In genomic region chr4:720111-720860, GRCh38 we compare ENCODE assay signal across 23 cellular contexts. TPM values are rescaled to one million over a fixed set of nuclear protein-coding genes. Genes with fewer than 3 reads are reported as not detected.
A peak's percentile ranks its signal among the peaks of the same experiment; 100 is the strongest.
DNase-seq lines count a peak whose midpoint lies in the region; ATAC-seq and TF ChIP-seq lines count a peak whose summit lies in the region.
"Had no signal": no experiment of that assay in that cellular context is flagged by ENCODE, and none has a peak within 500 bp of the region (broad histone marks: within the 10 kb centered on the region; RNA-seq: fewer than 3 reads in every experiment).

No MANE protein-coding gene starts in this region.

- H4K8ac ChIP-seq in neuronal stem cell (ENCODE audit: low read depth, low read length): no peak overlapping the region

- H3K9ac ChIP-seq in neuronal stem cell (ENCODE audit: low read depth, low read length, poor library complexity): peak overlapping the region; percentile 70
- H3K9ac ChIP-seq: KMS-11 had no signal

- H3K23ac ChIP-seq in neuronal stem cell (ENCODE audit: low read depth, low read length, poor library complexity): peak overlapping the region; percentile 96

- no peak overlapping the region for H3K18ac ChIP-seq in neuronal stem cell (ENCODE audit: low read length)

- H3K9me3 ChIP-seq in neuronal stem cell (replicated peaks in 1 of 2; ENCODE audit: control insufficient read depth in 2 of 2, insufficient read depth in 1 of 2, low read depth in 1 of 2, low read length in 2 of 2) (peaks cover 5 to 6% of the 10 kb centered on the region in 2 donors), upper lobe of left lung (no peaks in the 10 kb centered on the region), prostate gland (no peaks in the 10 kb centered on the region), uterus (no peaks in the 10 kb centered on the region)
- H3K9me3 ChIP-seq: heart left ventricle had no signal

- H3K4me3 ChIP-seq in neuronal stem cell (ENCODE audit: low read length in 2 of 2) (peak overlapping the region in 1 of 2 donors; percentile 27), upper lobe of left lung (no peak overlapping the region), prostate gland (no peak overlapping the region), uterus (no peak overlapping the region)
- H3K4me3 ChIP-seq: dorsolateral prefrontal cortex, GM23338, heart left ventricle had no signal

- H3K4me1 ChIP-seq in neuronal stem cell (ENCODE audit: control insufficient read depth in 2 of 2, insufficient read depth in 1 of 2, low read depth in 1 of 2, low read length in 2 of 2) (no peaks in the 10 kb centered on the region), upper lobe of left lung (peaks cover 12 to 35% (median 14%) of the 10 kb centered on the region in 4 donors), prostate gland (replicated peaks) (no peaks in the 10 kb centered on the region), uterus (peaks cover 0 to 8% of the 10 kb centered on the region in 2 donors)

- no peak overlapping the region for H2BK120ac ChIP-seq in neuronal stem cell (ENCODE audit: low read depth, low read length)

- no peak for TF ChIP-seq EP300 in upper lobe of left lung (IDR thresholded peaks at IDR 0.05)

- no peak for ATAC-seq in Right ventricle myocardium inferior
- ATAC-seq in left cardiac atrium: no peak
- no peak for ATAC-seq in upper lobe of left lung (ENCODE audit: low FRiP score in 2 of 2)
- no peak for ATAC-seq in GM18867 (IDR thresholded peaks at IDR 0.05; ENCODE audit: unreplicated experiment)
- ATAC-seq: activated T-cell treated with anti-CD3 and anti-CD28 coated beads, Interleukin-2, amount 50 U/mL, for 72 hours; GM23338 had no signal

- no peak overlapping the region for H4K91ac ChIP-seq in neuronal stem cell (ENCODE audit: low read depth, low read length, poor library complexity)

- H2BK12ac ChIP-seq in neuronal stem cell (ENCODE audit: low read length): peak overlapping the region; percentile 58

- H3K4ac ChIP-seq in neuronal stem cell (ENCODE audit: low read length): no peak overlapping the region

- intact Hi-C loops in Right ventricle myocardium inferior (cut with DNase I): no loop called here
- intact Hi-C loops in left cardiac atrium (cut with DNase I): no loop called here
- intact Hi-C loops in prostate gland (cut with DNase I): no loop called here
- intact Hi-C loops in uterus (cut with DNase I; ENCODE audit: low total_unique reads): no loop called here

- H3K36me3 ChIP-seq in neuronal stem cell (replicated peaks in 1 of 2; ENCODE audit: control insufficient read depth in 2 of 2, insufficient read depth in 2 of 2, low read length in 2 of 2): peaks cover 13 to 48% of the 10 kb centered on the region in 2 donors
- H3K36me3 ChIP-seq in upper lobe of left lung: peaks cover 0 to 11% (median 8%) of the 10 kb centered on the region in 4 donors
- no peaks in the 10 kb centered on the region for H3K36me3 ChIP-seq in prostate gland
- H3K36me3 ChIP-seq in uterus: no peaks in the 10 kb centered on the region

- H3K4me2 ChIP-seq in neuronal stem cell (ENCODE audit: insufficient read depth, low read length, poor library complexity, severe bottlenecking): no peak overlapping the region
- H3K4me2 ChIP-seq: GM23338, KMS-11 had no signal

- DNase-seq in Right ventricle myocardium inferior (ENCODE audit: missing footprints) (peak; percentile 52), left cardiac atrium (no peak), neuronal stem cell (ENCODE audit: low spot score) (no peak), upper lobe of left lung (peak in 1 of 2 donors; percentile 74), prostate gland (ENCODE audit: low spot score) (no peak), uterus (no peak)
- DNase-seq: activated CD4-positive, alpha-beta T cell treated with anti-CD3 and anti-CD28 coated beads for 48 hours; activated naive CD4-positive, alpha-beta T cell treated with Interleukin-2 at 50 U/mL for 16 hours; activated T-cell treated with anti-CD3 and anti-CD28 coated beads, Interleukin-2, amount 50 U/mL, for 72 hours; AML-193; CD8-positive, alpha-beta memory T cell; DMS153; heart left ventricle; NCI-H1436 treated with DMSO at 0.1 percent for 48 hours; NCI-H510A treated with DMSO at 0.1 percent for 48 hours; stimulated activated CD4-positive, alpha-beta T cell treated with anti-CD3 and anti-CD28 coated beads, Interleukin-4, amount 100 ng/mL, for 24 hours; T-helper 2 cell had no signal

- H2BK15ac ChIP-seq in neuronal stem cell (ENCODE audit: low read length): no peak overlapping the region

- TF ChIP-seq POLR2A in upper lobe of left lung (IDR thresholded peaks at IDR 0.05): no peak
- no peak for TF ChIP-seq POLR2A in prostate gland (IDR thresholded peaks at IDR 0.05)
- TF ChIP-seq POLR2A in uterus (IDR thresholded peaks at IDR 0.05): no peak

- H2AK5ac ChIP-seq in neuronal stem cell (ENCODE audit: low read depth, low read length): peak overlapping the region; percentile 43

- H3K79me1 ChIP-seq in neuronal stem cell (ENCODE audit: low read depth, low read length): peaks cover 53% of the 10 kb centered on the region

- peak overlapping the region; percentile 51 for H3K27ac ChIP-seq in cingulate gyrus (ENCODE audit: low read depth, low read length)
- no peak overlapping the region for H3K27ac ChIP-seq in neuronal stem cell (replicated peaks; ENCODE audit: low read length)
- peak overlapping the region in 3 of 4 donors; percentile 53 to 57 (median 55) for H3K27ac ChIP-seq in upper lobe of left lung
- no peak overlapping the region for H3K27ac ChIP-seq in prostate gland
- H3K27ac ChIP-seq in uterus: peak overlapping the region in 1 of 2 donors; percentile 65
- H3K27ac ChIP-seq: KMS-11 had no signal

- H2AFZ ChIP-seq in neuronal stem cell (ENCODE audit: low read length): no peak overlapping the region
- H2AFZ ChIP-seq: GM23338 had no signal

- no CpG with 5 or more reads among the region's 59 CpGs for WGBS in neuronal stem cell (ENCODE audit: extremely low coverage in 2 of 2, insufficient read length in 2 of 2, insufficient replicate concordance in 1 of 2), 2 donors
- WGBS in upper lobe of left lung, 2 donors: 94 to 95% methylated on average over 58 to 59 of the region's 59 CpGs
- 90% methylated on average over 59 of the region's 59 CpGs for WGBS in prostate gland

- TF ChIP-seq CTCF in upper lobe of left lung (IDR thresholded peaks at IDR 0.05) (no peak), prostate gland (IDR thresholded peaks at IDR 0.05) (no peak), uterus (IDR thresholded peaks at IDR 0.05) (no peak)

- no peak overlapping the region for H3K14ac ChIP-seq in neuronal stem cell (ENCODE audit: low read length)

- H2BK5ac ChIP-seq in neuronal stem cell (ENCODE audit: low read length): no peak overlapping the region

- H3K27me3 ChIP-seq in neuronal stem cell (ENCODE audit: control insufficient read depth in 3 of 3, insufficient read depth in 3 of 3, low read depth in 1 of 3, low read length in 3 of 3) (no peaks in the 10 kb centered on the region), upper lobe of left lung (no peaks in the 10 kb centered on the region), prostate gland (replicated peaks; ENCODE audit: insufficient read depth) (no peaks in the 10 kb centered on the region), uterus (no peaks in the 10 kb centered on the region)
- H3K27me3 ChIP-seq: dorsolateral prefrontal cortex, heart left ventricle had no signal

RNA-seq across cellular contexts. Expression of gene PCGF3, which starts 14.7 kb away (rescaled TPM):
- total RNA-seq in Right ventricle myocardium inferior (21.7 TPM), left cardiac atrium (10 to 100 TPM; 21.4 to 26.6 TPM), upper lobe of left lung (100 to 1,000 TPM in 1 of 6 donors, 10 to 100 TPM in 5; 36.4 to 150 (median 41.0) TPM), prostate gland (100 to 1,000 TPM in 1 of 2 donors, 10 to 100 TPM in 1; 59.0 to 135 TPM), uterus (10 to 100 TPM; 17.7 to 80.6 (median 53.4) TPM)
- polyA plus RNA-seq in neuronal stem cell (2013, experiment 1 of 2): 40.8 TPM
- 42.5 TPM for polyA plus RNA-seq in neuronal stem cell (2013, experiment 2 of 2)

RNA-seq across cellular contexts. Expression of gene SLC49A3, which starts 31.3 kb away (rescaled TPM):
- 17.3 TPM for total RNA-seq in Right ventricle myocardium inferior
- 10 to 100 TPM; 14.0 to 17.2 TPM for total RNA-seq in left cardiac atrium
- 0.81 TPM for polyA plus RNA-seq in neuronal stem cell (2013, experiment 1 of 2)
- polyA plus RNA-seq in neuronal stem cell (2013, experiment 2 of 2): 0.57 TPM
- 10 to 100 TPM; 12.2 to 65.0 (median 32.3) TPM for total RNA-seq in upper lobe of left lung
- 10 to 100 TPM in 1 of 2 donors, 1 to 10 TPM in 1; 2.6 to 11.0 TPM for total RNA-seq in prostate gland
- total RNA-seq in uterus: 10 to 100 TPM in 1 of 4 donors, 1 to 10 TPM in 3; 1.2 to 12.6 (median 2.8) TPM
- total RNA-seq: SK-MEL-5 had no signal

RNA-seq across cellular contexts. Expression of gene MYL5, which starts 45.9 kb away (rescaled TPM):
- 3.9 TPM for total RNA-seq in Right ventricle myocardium inferior
- 1 to 10 TPM; 5.4 to 5.9 TPM for total RNA-seq in left cardiac atrium
- polyA plus RNA-seq in neuronal stem cell (2013, experiment 1 of 2): 4.1 TPM
- 3.9 TPM for polyA plus RNA-seq in neuronal stem cell (2013, experiment 2 of 2)
- total RNA-seq in upper lobe of left lung: 10 to 100 TPM in 4 of 6 donors, 1 to 10 TPM in 2; 4.7 to 25.1 (median 17.1) TPM
- 10 to 100 TPM; 14.6 to 25.7 TPM for total RNA-seq in prostate gland
- 1 to 10 TPM in 2 of 4 donors, not detected in 2; 4.6 to 9.9 TPM for total RNA-seq in uterus

RNA-seq across cellular contexts. Expression of gene ATP5ME, which starts 46.2 kb away (rescaled TPM):
- total RNA-seq in Right ventricle myocardium inferior (1,162 TPM), left cardiac atrium (100 to 1,000 TPM; 770 to 781 TPM), upper lobe of left lung (100 to 1,000 TPM in 3 of 6 donors, 10 to 100 TPM in 3; 22.6 to 216 (median 106) TPM), prostate gland (100 to 1,000 TPM; 148 to 313 TPM), uterus (100 to 1,000 TPM in 1 of 4 donors, 10 to 100 TPM in 3; 24.1 to 168 (median 64.2) TPM)
- polyA plus RNA-seq in neuronal stem cell (2013, experiment 1 of 2): 966 TPM
- 911 TPM for polyA plus RNA-seq in neuronal stem cell (2013, experiment 2 of 2)

Comparison
In these comparisons a context has a peak if more than half of its experiments do, and no peak if none do; other contexts are left out.
1. H3K27ac ChIP-seq: peak in cingulate gyrus (single experiment) and upper lobe of left lung (3 of 4); none in neuronal stem cell (single experiment) and prostate gland (0 of 2).